Comparison of ENCODE assay signal across 29 cellular contexts in genomic region chr10:96360331-96360730, GRCh38. TPM values are rescaled to one million over a fixed set of nuclear protein-coding genes. Genes with fewer than 3 reads are reported as not detected.
"Had no signal": no experiment of that assay in that cellular context is flagged by ENCODE, and none has a peak within 500 bp of the region (broad histone marks: within the 10 kb centered on the region; RNA-seq: fewer than 3 reads in every experiment).

No MANE protein-coding gene starts in this region.

- H3K9me3 ChIP-seq: body of pancreas, breast epithelium, SJCRH30 had no signal

- ATAC-seq: activated CD8-positive, alpha-beta T cell treated with anti-CD3 and anti-CD28 coated beads for 36 hours; activated T-cell treated with anti-CD3 and anti-CD28 coated beads, Interleukin-2, amount 50 U/mL, for 72 hours; activated T-helper 17 cell treated with anti-CD3 and anti-CD28 coated beads, Interleukin-2, amount 50 U/mL, for 72 hours; body of pancreas; Panc1 had no signal

- H3K4me3 ChIP-seq: body of pancreas, breast epithelium, SJCRH30, SK-N-MC had no signal

- H3K4me1 ChIP-seq: body of pancreas, breast epithelium, SJCRH30 had no signal

- H3K27ac ChIP-seq: body of pancreas, breast epithelium, SJCRH30, SK-N-MC had no signal

- H3K36me3 ChIP-seq: breast epithelium, SJCRH30 had no signal

- DNase-seq: activated CD4-positive, alpha-beta T cell treated with anti-CD3 and anti-CD28 coated beads, Interleukin-2, amount 10 ng/mL, durations not matched to agents 24 days and 14 days; activated CD4-positive, alpha-beta T cell treated with anti-CD3 and anti-CD28 coated beads, Interleukin-2, amount 50 U/mL, for 4 hours; activated CD8-positive, alpha-beta T cell treated with anti-CD3 and anti-CD28 coated beads for 36 hours; activated effector memory CD4-positive, alpha-beta T cell treated with anti-CD3 and anti-CD28 coated beads, Interleukin-2, amount 50 U/mL, for 16 hours; activated naive CD4-positive, alpha-beta T cell; activated naive CD4-positive, alpha-beta T cell treated with anti-CD3 and anti-CD28 coated beads, Interleukin-2, amount 50 U/mL, for 16 hours; activated naive CD8-positive, alpha-beta T cell treated with anti-CD3 and anti-CD28 coated beads for 36 hours; activated T-cell treated with anti-CD3 and anti-CD28 coated beads, Interleukin-2, amount 50 U/mL, for 1 hour; activated T-cell treated with anti-CD3 and anti-CD28 coated beads, Interleukin-2, amount 50 U/mL, for 72 hours; body of pancreas; Karpas-422; KBM-7; NCI-H1105; NCI-H1417 treated with DMSO at 0.1 percent for 48 hours; NCI-H187 treated with DMSO at 0.1 percent for 48 hours; NCI-H2081 treated with DMSO at 0.1 percent for 48 hours; NCI-H226; NCI-H446 treated with DMSO at 0.1 percent for 48 hours; NCI-H524; SHP77; SJCRH30 had no signal

- H3K27me3 ChIP-seq: body of pancreas, SJCRH30 had no signal

RNA-seq across cellular contexts. Expression of gene OPALIN, which starts 1.5 kb away (rescaled TPM):
- total RNA-seq: activated CD4-positive, alpha-beta T cell treated with anti-CD3 and anti-CD28 coated beads, Interleukin-2, amount 10 ng/mL, durations not matched to agents 24 days and 14 days; activated CD8-positive, alpha-beta memory T cell treated with anti-CD3 and anti-CD28 coated beads for 36 hours; activated CD8-positive, alpha-beta T cell treated with anti-CD3 and anti-CD28 coated beads for 36 hours; activated naive CD8-positive, alpha-beta T cell treated with anti-CD3 and anti-CD28 coated beads for 36 hours; activated T-cell treated with anti-CD3 and anti-CD28 coated beads, Interleukin-2, amount 50 U/mL, for 72 hours; activated T-helper 17 cell treated with anti-CD3 and anti-CD28 coated beads, Interleukin-2, amount 50 U/mL, for 72 hours; astrocyte; body of pancreas; breast epithelium; MCF 10A; RPMI7951; SJCRH30 had no signal

RNA-seq across cellular contexts. Expression of gene DNTT, which starts 56.1 kb away (rescaled TPM):
- total RNA-seq: activated CD4-positive, alpha-beta T cell treated with anti-CD3 and anti-CD28 coated beads, Interleukin-2, amount 10 ng/mL, durations not matched to agents 24 days and 14 days; activated CD8-positive, alpha-beta memory T cell treated with anti-CD3 and anti-CD28 coated beads for 36 hours; activated CD8-positive, alpha-beta T cell treated with anti-CD3 and anti-CD28 coated beads for 36 hours; activated naive CD8-positive, alpha-beta T cell treated with anti-CD3 and anti-CD28 coated beads for 36 hours; activated T-cell treated with anti-CD3 and anti-CD28 coated beads, Interleukin-2, amount 50 U/mL, for 72 hours; activated T-helper 17 cell treated with anti-CD3 and anti-CD28 coated beads, Interleukin-2, amount 50 U/mL, for 72 hours; astrocyte; body of pancreas; breast epithelium; MCF 10A; RPMI7951; SJCRH30 had no signal
